Comparison of ENCODE assay signal across 2 cellular contexts in genomic region chr5:80877592-80877991, GRCh38.
TF ChIP-seq lines count a peak whose summit lies in the region.

No MANE protein-coding gene starts in this region.

TF ChIP-seq in HepG2, 621 proteins besides CTCF, POLR2A, EP300 and RAD21:
- TF ChIP-seq FOSL1 (CRISPR knock-in tag; IDR thresholded peaks at IDR 0.05; ENCODE audit: borderline replicate concordance) (no peak), ZSCAN21 (CRISPR knock-in tag; IDR thresholded peaks at IDR 0.05; ENCODE audit: borderline replicate concordance) (no peak), ZNF143 (CRISPR knock-in tag; IDR thresholded peaks at IDR 0.05) (no peak), EZH2 (conservative IDR thresholded peaks at IDR 0.05; ENCODE audit: low read depth, low read length) (no peak), SP4 (CRISPR knock-in tag; IDR thresholded peaks at IDR 0.05) (no peak), HOXA7 (CRISPR knock-in tag; IDR thresholded peaks at IDR 0.05) (no peak), SP140L (CRISPR knock-in tag; IDR thresholded peaks at IDR 0.05; ENCODE audit: borderline replicate concordance) (no peak), CEBPZ (IDR thresholded peaks at IDR 0.05; ENCODE audit: low read length) (no peak)
- TF ChIP-seq, protein P1, sequence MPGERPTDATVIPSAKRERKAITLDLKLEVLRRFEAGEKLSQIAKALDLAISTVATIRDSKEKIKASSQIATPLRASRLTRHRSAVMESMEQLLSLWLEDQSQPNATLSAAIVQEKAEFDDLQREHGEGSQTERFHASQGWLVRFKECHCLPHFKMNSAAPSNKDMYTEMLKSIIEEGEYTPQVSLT (CRISPR knock-in tag; IDR thresholded peaks at IDR 0.05; ENCODE audit: borderline replicate concordance, low read depth): no peak

TF ChIP-seq in H1, 55 proteins besides CTCF, POLR2A, EP300 and RAD21:
- TF ChIP-seq BACH1 (IDR thresholded peaks at IDR 0.05; ENCODE audit: low read length) (no peak), TEAD4 (IDR thresholded peaks at IDR 0.05; ENCODE audit: low read depth, low read length) (0 out of 2 replicates have a peak, but pooled peaks have one; percentile 18)
